ENCODE assay signal across 10 cellular contexts in genomic region chr13:99196466-99197256, GRCh38. TPM values are rescaled to one million over a fixed set of nuclear protein-coding genes. Genes with fewer than 3 reads are reported as not detected.
DNase-seq lines count a peak whose midpoint lies in the region; ATAC-seq and TF ChIP-seq lines count a peak whose summit lies in the region.
"Had no signal": no experiment of that assay in that cellular context is flagged by ENCODE, and none has a peak within 500 bp of the region (broad histone marks: within the 10 kb centered on the region; RNA-seq: fewer than 3 reads in every experiment).

No MANE protein-coding gene starts in this region.

- H3K36me3 ChIP-seq in psoas muscle (ENCODE audit: insufficient read depth in 1 of 2, low read depth in 1 of 2) (no peaks in the 10 kb centered on the region), esophagus squamous epithelium (no peaks in the 10 kb centered on the region)

- no peaks in the 10 kb centered on the region for H3K4me1 ChIP-seq in psoas muscle
- H3K4me1 ChIP-seq in esophagus squamous epithelium, result peaks cover 12 to 60% (median 19%) of the 10 kb centered on the region in 3 donors

- peak; percentile 33 for DNase-seq in NCI-H82 (lab: John Stamatoyannopoulos, UW)
- DNase-seq in NCI-H82 treated with DMSO at 0.1 percent for 48 hours (lab: John Stamatoyannopoulos, UW; ENCODE audit: unreplicated experiment), result no peak
- DNase-seq in MV-4-11 (lab: John Stamatoyannopoulos, UW), result peak; percentile 15
- peak; percentile 13 for DNase-seq in cerebellar cortex (ENCODE audit: low spot score)
- DNase-seq in psoas muscle, result no peak
- DNase-seq in NCI-H2107 (lab: John Stamatoyannopoulos, UW), result no peak
- no peak for DNase-seq in esophagus squamous epithelium (lab: John Stamatoyannopoulos, UW)
- DNase-seq: amygdala, NCI-H446 had no signal

- TF ChIP-seq POLR2A in esophagus squamous epithelium (IDR thresholded peaks at IDR 0.05), result no peak

- intact Hi-C loops in psoas muscle (cut with DNase I), result loop anchor here in 1 of 2 donors (1.0 to 10.0 kb wide), 2 partner anchors 17 to 298 kb away; no protein-coding TSS in a partner anchor
- intact Hi-C loops in esophagus squamous epithelium (cut with DNase I), result no loop called here

- no peaks in the 10 kb centered on the region for H3K27me3 ChIP-seq in psoas muscle (ENCODE audit: insufficient read depth in 3 of 3, low read length in 2 of 3)
- H3K27me3 ChIP-seq in esophagus squamous epithelium, result no peaks in the 10 kb centered on the region

- H3K27ac ChIP-seq in psoas muscle, result no peak overlapping the region
- peak overlapping the region in 2 of 4 donors; percentile 59 to 99 for H3K27ac ChIP-seq in esophagus squamous epithelium

- H3K4me3 ChIP-seq in psoas muscle (no peak overlapping the region), esophagus squamous epithelium (no peak overlapping the region)

- WGBS in psoas muscle, 3 donors, result 69 to 88% (median 71%) methylated on average over 5 of the region's 5 CpGs
- 59 to 61% methylated on average over 5 of the region's 5 CpGs for WGBS in esophagus squamous epithelium, 2 donors

- TF ChIP-seq CTCF in psoas muscle (IDR thresholded peaks at IDR 0.05), result peak; percentile 29
- TF ChIP-seq CTCF in esophagus squamous epithelium (IDR thresholded peaks at IDR 0.05), result peak in 3 of 6 experiments; percentile 18 to 39 (median 25)

- ATAC-seq in psoas muscle (no peak), HG03354 (IDR thresholded peaks at IDR 0.05; ENCODE audit: poor library complexity, severe bottlenecking, unreplicated experiment) (no peak)

- H3K9me3 ChIP-seq in psoas muscle, result no peaks in the 10 kb centered on the region
- H3K9me3 ChIP-seq in esophagus squamous epithelium, result no peaks in the 10 kb centered on the region

RNA-seq across cellular contexts. Expression of gene UBAC2, which starts 4.0 kb away (rescaled TPM):
- 10 to 100 TPM; 65.1 to 79.2 (median 71.0) TPM for total RNA-seq in psoas muscle
- polyA plus RNA-seq in psoas muscle, result 10 to 100 TPM; 54.1 to 97.1 (median 71.7) TPM
- 10 to 100 TPM; 60.8 to 84.6 (median 75.0) TPM for total RNA-seq in esophagus squamous epithelium

Comparison
In these comparisons a context has a peak if more than half of its experiments do, and no peak if none do; other contexts are left out.
1. DNase-seq: peak in NCI-H82 (single experiment), MV-4-11 (single experiment) and cerebellar cortex (single experiment); none in NCI-H82 treated with DMSO at 0.1 percent for 48 hours (single experiment), psoas muscle (0 of 2), NCI-H2107 (single experiment) and esophagus squamous epithelium (single experiment).